In genomic region chr6:125301435-125302391, GRCh38 we compare ENCODE assay signal across 8 cellular contexts. TPM values are rescaled to one million over a fixed set of nuclear protein-coding genes. Genes with fewer than 3 reads are reported as not detected.
A peak's percentile ranks its signal among the peaks of the same experiment; 100 is the strongest.
DNase-seq lines count a peak whose midpoint lies in the region; ATAC-seq and TF ChIP-seq lines count a peak whose summit lies in the region.

A gene with protein sequence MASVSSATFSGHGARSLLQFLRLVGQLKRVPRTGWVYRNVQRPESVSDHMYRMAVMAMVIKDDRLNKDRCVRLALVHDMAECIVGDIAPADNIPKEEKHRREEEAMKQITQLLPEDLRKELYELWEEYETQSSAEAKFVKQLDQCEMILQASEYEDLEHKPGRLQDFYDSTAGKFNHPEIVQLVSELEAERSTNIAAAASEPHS (minus strand): TSS chr6:125301967. CDS start chr6:125301932, 35 bp downstream.

- H3K27me3 ChIP-seq in parathyroid adenoma (ENCODE audit: control insufficient read depth, insufficient read depth, low read length) (no peaks in the 10 kb centered on the region), vagina (no peaks in the 10 kb centered on the region)

- intact Hi-C loops in Right ventricle myocardium superior (cut with DNase I) = loop anchor here (5.0 to 10.0 kb wide), 2 partner anchors 107 to 149 kb away; partner anchors contain the start of gene TPD52L1
- intact Hi-C loops in vagina (cut with DNase I) = loop anchor here (10.0 kb wide), 1 partner anchor 147 kb away; the partner anchor contains the start of gene TPD52L1

- TF ChIP-seq CTCF in parathyroid adenoma (IDR thresholded peaks at IDR 0.05) (no peak), vagina (IDR thresholded peaks at IDR 0.05) (no peak)

- H3K36me3 ChIP-seq in parathyroid adenoma (ENCODE audit: control insufficient read depth, insufficient read depth, low read length) (no peaks in the 10 kb centered on the region), vagina (peaks cover 0 to 16% of the 10 kb centered on the region in 2 donors)

- peak within 1 kb of the TSS; percentile 86 for H3K4me2 ChIP-seq in parathyroid adenoma (ENCODE audit: low read length)

- TF ChIP-seq POLR2A in vagina (IDR thresholded peaks at IDR 0.05) = no peak

- peaks cover 2% of the 10 kb centered on the region for H3K79me2 ChIP-seq in parathyroid adenoma

- peak within 1 kb of the TSS; percentile 97 for H2AFZ ChIP-seq in parathyroid adenoma

- DNase-seq in EH (ENCODE audit: low read depth) (peak; percentile 83), HuH-7 (ENCODE audit: low spot score) (peak; percentile 63), SKM-1 (lab: John Stamatoyannopoulos, UW; ENCODE audit: unreplicated experiment) (peak; percentile 44), Right ventricle myocardium superior (peak; percentile 88), vagina (ENCODE audit: extremely low spot score in 2 of 2) (no peak)
- DNase-seq in activated naive CD8-positive, alpha-beta T cell treated with anti-CD3 and anti-CD28 coated beads, Interleukin-2, amount 50 U/mL, for 16 hours (ENCODE audit: low read depth, low spot score) = peak; percentile 12

- H3K9me3 ChIP-seq in parathyroid adenoma (ENCODE audit: control insufficient read depth, low read length) (no peaks in the 10 kb centered on the region), vagina (no peaks in the 10 kb centered on the region)

- ATAC-seq in GM21526 (IDR thresholded peaks at IDR 0.05; ENCODE audit: low FRiP score, unreplicated experiment) (peak; percentile 81), Right ventricle myocardium superior (ENCODE audit: poor library complexity) (peak; percentile 92)

- H3K4me1 ChIP-seq in parathyroid adenoma = no peaks in the 10 kb centered on the region
- peaks cover 24% of the 10 kb centered on the region for H3K4me1 ChIP-seq in vagina

- peak within 1 kb of the TSS; percentile 82 for H3K9ac ChIP-seq in parathyroid adenoma

- H3K4me3 ChIP-seq in parathyroid adenoma (ENCODE audit: low read depth, low read length) (peak within 1 kb of the TSS; percentile 83), vagina (peak within 1 kb of the TSS; percentile 66 to 87)

- H3K27ac ChIP-seq in parathyroid adenoma = peak within 1 kb of the TSS; percentile 87
- H3K27ac ChIP-seq in vagina = peak within 1 kb of the TSS; percentile 85

RNA-seq across cellular contexts. Expression of the gene that starts here (rescaled TPM):
- 84.8 TPM for total RNA-seq in Right ventricle myocardium superior
- total RNA-seq in vagina = 69.5 TPM

Comparison
In these comparisons a context has a peak if more than half of its experiments do, and no peak if none do; other contexts are left out.
1. DNase-seq: peak in EH (single experiment), HuH-7 (single experiment), SKM-1 (single experiment), activated naive CD8-positive, alpha-beta T cell treated with anti-CD3 and anti-CD28 coated beads, Interleukin-2, amount 50 U/mL, for 16 hours (single experiment) and Right ventricle myocardium superior (single experiment); none in vagina (0 of 2).